1 cellular context compared by ENCODE assay signal in the genomic region with DNA sequence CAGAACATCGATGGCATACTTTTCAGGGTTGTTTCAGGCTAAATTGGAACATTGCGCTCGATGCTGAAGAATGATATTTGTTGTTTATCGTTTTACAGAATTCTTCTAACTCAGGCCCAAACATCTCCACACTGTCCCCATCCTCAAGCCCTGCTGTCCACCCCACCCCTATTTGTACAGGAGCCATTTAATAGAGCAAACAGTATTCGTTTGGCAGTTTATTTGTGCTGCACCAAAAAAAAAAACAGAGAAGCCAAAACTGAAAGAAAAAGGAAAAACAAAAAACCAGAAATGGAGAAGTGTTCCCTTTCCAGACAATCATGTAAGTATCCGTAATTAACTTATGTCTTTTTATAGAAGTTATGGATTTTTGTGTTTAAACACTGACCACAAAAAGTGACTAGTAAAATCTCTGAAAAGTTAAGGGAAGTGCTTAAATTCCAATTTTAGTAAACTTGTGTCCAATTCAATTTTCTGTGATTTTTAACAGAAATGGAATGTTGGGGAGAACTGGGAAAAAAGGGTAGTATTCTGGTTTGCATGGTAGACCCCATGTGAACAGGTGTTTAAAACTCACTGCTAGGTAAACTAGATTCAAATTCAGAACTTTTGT.
TF ChIP-seq lines count a peak whose summit lies in the region.

No MANE protein-coding gene starts in this region.

TF ChIP-seq in WTC11, 78 proteins besides CTCF, POLR2A, EP300 and RAD21 (continued from another document):
- TF ChIP-seq, protein P1, sequence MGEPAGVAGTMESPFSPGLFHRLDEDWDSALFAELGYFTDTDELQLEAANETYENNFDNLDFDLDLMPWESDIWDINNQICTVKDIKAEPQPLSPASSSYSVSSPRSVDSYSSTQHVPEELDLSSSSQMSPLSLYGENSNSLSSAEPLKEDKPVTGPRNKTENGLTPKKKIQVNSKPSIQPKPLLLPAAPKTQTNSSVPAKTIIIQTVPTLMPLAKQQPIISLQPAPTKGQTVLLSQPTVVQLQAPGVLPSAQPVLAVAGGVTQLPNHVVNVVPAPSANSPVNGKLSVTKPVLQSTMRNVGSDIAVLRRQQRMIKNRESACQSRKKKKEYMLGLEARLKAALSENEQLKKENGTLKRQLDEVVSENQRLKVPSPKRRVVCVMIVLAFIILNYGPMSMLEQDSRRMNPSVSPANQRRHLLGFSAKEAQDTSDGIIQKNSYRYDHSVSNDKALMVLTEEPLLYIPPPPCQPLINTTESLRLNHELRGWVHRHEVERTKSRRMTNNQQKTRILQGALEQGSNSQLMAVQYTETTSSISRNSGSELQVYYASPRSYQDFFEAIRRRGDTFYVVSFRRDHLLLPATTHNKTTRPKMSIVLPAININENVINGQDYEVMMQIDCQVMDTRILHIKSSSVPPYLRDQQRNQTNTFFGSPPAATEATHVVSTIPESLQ (CRISPR knock-in tag; IDR thresholded peaks at IDR 0.05): no peak
- no peak for TF ChIP-seq GABPB1 (CRISPR knock-in tag; IDR thresholded peaks at IDR 0.05)
- no peak for TF ChIP-seq JAZF1 (CRISPR knock-in tag; IDR thresholded peaks at IDR 0.05)
- TF ChIP-seq ZNF416 (CRISPR knock-in tag; IDR thresholded peaks at IDR 0.05): no peak
- TF ChIP-seq TP53 (CRISPR knock-in tag; IDR thresholded peaks at IDR 0.05): no peak
- no peak for TF ChIP-seq CBFB (CRISPR knock-in tag; IDR thresholded peaks at IDR 0.05; ENCODE audit: low read depth)
- no peak for TF ChIP-seq ZNF121 (CRISPR knock-in tag; IDR thresholded peaks at IDR 0.05)
- no peak for TF ChIP-seq JUN (CRISPR knock-in tag; IDR thresholded peaks at IDR 0.05)
- no peak for TF ChIP-seq ZNF138 (CRISPR knock-in tag; conservative IDR thresholded peaks at IDR 0.05)
- no peak for TF ChIP-seq ZNF317 (CRISPR knock-in tag; IDR thresholded peaks at IDR 0.05; ENCODE audit: borderline replicate concordance, low read depth)
- TF ChIP-seq MXD4 (CRISPR knock-in tag; IDR thresholded peaks at IDR 0.05; ENCODE audit: borderline replicate concordance): no peak
- TF ChIP-seq, protein P2, sequence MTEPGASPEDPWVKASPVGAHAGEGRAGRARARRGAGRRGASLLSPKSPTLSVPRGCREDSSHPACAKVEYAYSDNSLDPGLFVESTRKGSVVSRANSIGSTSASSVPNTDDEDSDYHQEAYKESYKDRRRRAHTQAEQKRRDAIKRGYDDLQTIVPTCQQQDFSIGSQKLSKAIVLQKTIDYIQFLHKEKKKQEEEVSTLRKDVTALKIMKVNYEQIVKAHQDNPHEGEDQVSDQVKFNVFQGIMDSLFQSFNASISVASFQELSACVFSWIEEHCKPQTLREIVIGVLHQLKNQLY (CRISPR knock-in tag; IDR thresholded peaks at IDR 0.05): no peak
- TF ChIP-seq, protein P3, sequence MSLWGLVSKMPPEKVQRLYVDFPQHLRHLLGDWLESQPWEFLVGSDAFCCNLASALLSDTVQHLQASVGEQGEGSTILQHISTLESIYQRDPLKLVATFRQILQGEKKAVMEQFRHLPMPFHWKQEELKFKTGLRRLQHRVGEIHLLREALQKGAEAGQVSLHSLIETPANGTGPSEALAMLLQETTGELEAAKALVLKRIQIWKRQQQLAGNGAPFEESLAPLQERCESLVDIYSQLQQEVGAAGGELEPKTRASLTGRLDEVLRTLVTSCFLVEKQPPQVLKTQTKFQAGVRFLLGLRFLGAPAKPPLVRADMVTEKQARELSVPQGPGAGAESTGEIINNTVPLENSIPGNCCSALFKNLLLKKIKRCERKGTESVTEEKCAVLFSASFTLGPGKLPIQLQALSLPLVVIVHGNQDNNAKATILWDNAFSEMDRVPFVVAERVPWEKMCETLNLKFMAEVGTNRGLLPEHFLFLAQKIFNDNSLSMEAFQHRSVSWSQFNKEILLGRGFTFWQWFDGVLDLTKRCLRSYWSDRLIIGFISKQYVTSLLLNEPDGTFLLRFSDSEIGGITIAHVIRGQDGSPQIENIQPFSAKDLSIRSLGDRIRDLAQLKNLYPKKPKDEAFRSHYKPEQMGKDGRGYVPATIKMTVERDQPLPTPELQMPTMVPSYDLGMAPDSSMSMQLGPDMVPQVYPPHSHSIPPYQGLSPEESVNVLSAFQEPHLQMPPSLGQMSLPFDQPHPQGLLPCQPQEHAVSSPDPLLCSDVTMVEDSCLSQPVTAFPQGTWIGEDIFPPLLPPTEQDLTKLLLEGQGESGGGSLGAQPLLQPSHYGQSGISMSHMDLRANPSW (CRISPR knock-in tag; conservative IDR thresholded peaks at IDR 0.05; ENCODE audit: low read depth): no peak
- TF ChIP-seq, protein P4, sequence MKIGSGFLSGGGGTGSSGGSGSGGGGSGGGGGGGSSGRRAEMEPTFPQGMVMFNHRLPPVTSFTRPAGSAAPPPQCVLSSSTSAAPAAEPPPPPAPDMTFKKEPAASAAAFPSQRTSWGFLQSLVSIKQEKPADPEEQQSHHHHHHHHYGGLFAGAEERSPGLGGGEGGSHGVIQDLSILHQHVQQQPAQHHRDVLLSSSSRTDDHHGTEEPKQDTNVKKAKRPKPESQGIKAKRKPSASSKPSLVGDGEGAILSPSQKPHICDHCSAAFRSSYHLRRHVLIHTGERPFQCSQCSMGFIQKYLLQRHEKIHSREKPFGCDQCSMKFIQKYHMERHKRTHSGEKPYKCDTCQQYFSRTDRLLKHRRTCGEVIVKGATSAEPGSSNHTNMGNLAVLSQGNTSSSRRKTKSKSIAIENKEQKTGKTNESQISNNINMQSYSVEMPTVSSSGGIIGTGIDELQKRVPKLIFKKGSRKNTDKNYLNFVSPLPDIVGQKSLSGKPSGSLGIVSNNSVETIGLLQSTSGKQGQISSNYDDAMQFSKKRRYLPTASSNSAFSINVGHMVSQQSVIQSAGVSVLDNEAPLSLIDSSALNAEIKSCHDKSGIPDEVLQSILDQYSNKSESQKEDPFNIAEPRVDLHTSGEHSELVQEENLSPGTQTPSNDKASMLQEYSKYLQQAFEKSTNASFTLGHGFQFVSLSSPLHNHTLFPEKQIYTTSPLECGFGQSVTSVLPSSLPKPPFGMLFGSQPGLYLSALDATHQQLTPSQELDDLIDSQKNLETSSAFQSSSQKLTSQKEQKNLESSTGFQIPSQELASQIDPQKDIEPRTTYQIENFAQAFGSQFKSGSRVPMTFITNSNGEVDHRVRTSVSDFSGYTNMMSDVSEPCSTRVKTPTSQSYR (CRISPR knock-in tag; IDR thresholded peaks at IDR 0.05): no peak
- TF ChIP-seq, protein P5, sequence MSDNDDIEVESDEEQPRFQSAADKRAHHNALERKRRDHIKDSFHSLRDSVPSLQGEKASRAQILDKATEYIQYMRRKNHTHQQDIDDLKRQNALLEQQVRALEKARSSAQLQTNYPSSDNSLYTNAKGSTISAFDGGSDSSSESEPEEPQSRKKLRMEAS (CRISPR knock-in tag; IDR thresholded peaks at IDR 0.05): no peak
- TF ChIP-seq, protein P6, sequence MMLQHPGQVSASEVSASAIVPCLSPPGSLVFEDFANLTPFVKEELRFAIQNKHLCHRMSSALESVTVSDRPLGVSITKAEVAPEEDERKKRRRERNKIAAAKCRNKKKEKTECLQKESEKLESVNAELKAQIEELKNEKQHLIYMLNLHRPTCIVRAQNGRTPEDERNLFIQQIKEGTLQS (CRISPR knock-in tag; conservative IDR thresholded peaks at IDR 0.05): no peak
- TF ChIP-seq, protein P7, sequence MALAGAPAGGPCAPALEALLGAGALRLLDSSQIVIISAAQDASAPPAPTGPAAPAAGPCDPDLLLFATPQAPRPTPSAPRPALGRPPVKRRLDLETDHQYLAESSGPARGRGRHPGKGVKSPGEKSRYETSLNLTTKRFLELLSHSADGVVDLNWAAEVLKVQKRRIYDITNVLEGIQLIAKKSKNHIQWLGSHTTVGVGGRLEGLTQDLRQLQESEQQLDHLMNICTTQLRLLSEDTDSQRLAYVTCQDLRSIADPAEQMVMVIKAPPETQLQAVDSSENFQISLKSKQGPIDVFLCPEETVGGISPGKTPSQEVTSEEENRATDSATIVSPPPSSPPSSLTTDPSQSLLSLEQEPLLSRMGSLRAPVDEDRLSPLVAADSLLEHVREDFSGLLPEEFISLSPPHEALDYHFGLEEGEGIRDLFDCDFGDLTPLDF (CRISPR knock-in tag; IDR thresholded peaks at IDR 0.05): no peak
TF ChIP-seq in WTC11: peak in this region for 0.
